8 cellular contexts compared by ENCODE assay signal in genomic region chr15:71114887-71115566, GRCh38. TPM values are rescaled to one million over a fixed set of nuclear protein-coding genes. Genes with fewer than 3 reads are reported as not detected.
A peak's percentile ranks its signal among the peaks of the same experiment; 100 is the strongest.
DNase-seq lines count a peak whose midpoint lies in the region; FAIRE-seq and TF ChIP-seq lines count a peak whose summit lies in the region.

THSD4 (plus strand) TSS chr15:71115471.

- H3K9me3 ChIP-seq in kidney (ENCODE audit: control insufficient read depth in 1 of 2, low read length in 2 of 2), result no peaks in the 10 kb centered on the region

- H3K4me1 ChIP-seq in kidney (ENCODE audit: control insufficient read depth in 1 of 2, insufficient read depth in 1 of 2, low read depth in 1 of 2, low read length in 2 of 2), result peaks cover 2 to 11% of the 10 kb centered on the region in 2 donors

- H3K4me3 ChIP-seq in WI38 (ENCODE audit: low read depth, low read length) (peak within 1 kb of the TSS; percentile 72), kidney (ENCODE audit: low read length in 2 of 2) (peak within 1 kb of the TSS; percentile 38 to 54)

- no peak for FAIRE-seq in kidney (lab: Jason Lieb, UNC)

- peak within 1 kb of the TSS in 1 of 2 donors; percentile 47 for H3K9ac ChIP-seq in kidney (ENCODE audit: low read length in 2 of 2)

- H3K36me3 ChIP-seq in kidney (ENCODE audit: control insufficient read depth in 1 of 2, insufficient read depth in 2 of 2, low read length in 2 of 2), result no peaks in the 10 kb centered on the region

- DNase-seq in EH (ENCODE audit: low read depth) (peak; percentile 81), HCEC 1CT (peak; percentile 72), NCI-H1105 (lab: John Stamatoyannopoulos, UW) (peak; percentile 68), cerebellar cortex (ENCODE audit: low spot score) (peak; percentile 43), kidney (peak; percentile 92), NCI-H2107 (lab: John Stamatoyannopoulos, UW) (no peak)
- DNase-seq in stimulated activated CD4-positive, alpha-beta T cell treated with anti-CD3 and anti-CD28 coated beads, Interleukin-1b, Interleukin-23, amount 100 ng/mL, for 48 hours, result peak; percentile 61

- peak; percentile 97 for TF ChIP-seq CTCF in WI38 (IDR thresholded peaks at IDR 0.05; ENCODE audit: low read depth, low read length)
- peak; percentile 82 for TF ChIP-seq CTCF in kidney (IDR thresholded peaks at IDR 0.05; ENCODE audit: borderline replicate concordance, extremely low read depth, insufficient read depth)

- intact Hi-C loops in kidney (cut with DNase I), result loop anchor here (10.0 kb wide), 1 partner anchor 320 kb away; no protein-coding TSS in a partner anchor

- H3K27ac ChIP-seq in kidney (ENCODE audit: low read depth in 2 of 2, low read length in 2 of 2), result peak within 1 kb of the TSS; percentile 33 to 67

RNA-seq across cellular contexts. Expression of gene THSD4, which starts in this region (rescaled TPM):
- total RNA-seq in kidney, result 36.3 TPM
- polyA plus RNA-seq in kidney (ENCODE audit: insufficient read depth, low read depth, low replicate concordance), result 9.4 TPM
